ENCODE assay signal across 11 cellular contexts in genomic region chr12:83343767-83344166, GRCh38.
"Had no signal": no experiment of that assay in that cellular context is flagged by ENCODE, and none has a peak within 500 bp of the region (broad histone marks: within the 10 kb centered on the region; RNA-seq: fewer than 3 reads in every experiment).

No MANE protein-coding gene starts in this region.

- H3K4me2 ChIP-seq: GM23338 had no signal

- ATAC-seq: GM23338, HCT116 had no signal

- H3K27ac ChIP-seq: GM23248 had no signal

- FAIRE-seq: H1, H54 had no signal

- H3K9ac ChIP-seq: GM23248 had no signal

- H2AFZ ChIP-seq: GM23248, GM23338 had no signal

- H3K36me3 ChIP-seq: HAP-1 had no signal

- DNase-seq: GM23248, GOT3, H7, H9, HCEC 1CT, HFFc6 had no signal

- H3K4me3 ChIP-seq: GM23248, GM23338, HAP-1 had no signal

- H3K4me1 ChIP-seq: HAP-1 had no signal
